In the genomic region with DNA sequence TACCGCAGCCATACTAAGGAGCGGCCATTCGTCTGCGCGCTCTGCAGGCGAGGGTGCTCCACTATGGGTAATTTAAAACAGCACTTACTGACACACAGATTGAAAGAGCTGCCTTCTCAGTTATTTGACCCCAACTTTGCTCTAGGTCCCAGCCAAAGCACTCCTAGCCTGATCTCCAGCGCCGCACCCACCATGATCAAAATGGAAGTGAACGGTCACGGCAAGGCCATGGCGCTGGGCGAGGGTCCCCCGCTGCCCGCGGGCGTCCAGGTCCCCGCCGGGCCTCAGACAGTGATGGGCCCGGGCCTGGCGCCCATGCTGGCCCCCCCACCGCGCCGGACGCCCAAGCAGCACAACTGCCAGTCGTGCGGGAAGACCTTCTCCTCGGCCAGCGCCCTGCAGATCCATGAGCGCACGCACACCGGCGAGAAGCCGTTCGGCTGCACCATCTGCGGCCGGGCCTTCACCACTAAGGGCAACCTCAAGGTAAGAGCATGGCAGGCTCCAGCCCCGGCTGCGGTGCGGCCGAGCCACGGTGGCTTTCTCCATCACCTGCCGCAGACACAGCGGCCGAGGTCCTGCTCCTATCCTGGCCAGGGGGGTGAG, we compare ENCODE assay signal across 1 cellular context.
TF ChIP-seq lines count a peak whose summit lies in the region.

No MANE protein-coding gene starts in this region.

TF ChIP-seq in H1, 55 proteins besides CTCF, POLR2A, EP300 and RAD21:
- TF ChIP-seq E2F6 (IDR thresholded peaks at IDR 0.05) = no peak
- no peak for TF ChIP-seq KDM1A (IDR thresholded peaks at IDR 0.05; ENCODE audit: borderline replicate concordance, low read length)
- TF ChIP-seq CBX5 (IDR thresholded peaks at IDR 0.05; ENCODE audit: low read depth, low read length) = no peak
- TF ChIP-seq RBBP5 (IDR thresholded peaks at IDR 0.05; ENCODE audit: borderline replicate concordance, low read depth, low read length) = no peak
- no peak for TF ChIP-seq RFX5 (IDR thresholded peaks at IDR 0.05; ENCODE audit: borderline replicate concordance, low read depth, low read length)
- TF ChIP-seq EZH2 (IDR thresholded peaks at IDR 0.05; ENCODE audit: low read depth, low read length, severe bottlenecking) = no peak
